ENCODE assay signal across 10 cellular contexts in the genomic region with DNA sequence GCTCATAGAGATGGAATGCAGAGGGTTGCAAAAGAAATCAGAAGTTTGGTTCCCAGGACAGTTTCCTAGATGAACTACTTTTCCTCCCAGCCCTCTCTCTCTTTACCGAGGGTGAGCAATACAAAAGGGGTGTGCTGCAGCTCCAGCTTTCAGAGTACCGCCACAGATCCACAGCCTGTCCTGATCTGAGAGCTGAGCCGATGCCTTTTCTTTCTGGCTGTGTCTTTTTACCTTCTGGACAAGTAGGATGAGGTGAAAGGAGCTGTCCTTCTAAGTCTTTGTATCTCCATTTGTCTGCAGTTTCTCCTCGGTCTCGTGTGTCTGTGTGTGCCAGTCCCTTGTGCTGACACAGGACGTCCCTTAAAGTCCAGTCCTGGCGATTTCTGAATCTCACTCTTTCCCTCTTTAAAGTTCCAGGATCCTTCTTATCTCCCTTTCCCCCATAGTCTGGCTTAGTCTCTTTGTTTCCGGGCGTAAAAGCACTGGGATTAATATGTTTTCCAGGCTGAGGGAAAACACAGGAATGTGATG. TPM values are rescaled to one million over a fixed set of nuclear protein-coding genes. Genes with fewer than 3 reads are reported as not detected.
A peak's percentile ranks its signal among the peaks of the same experiment; 100 is the strongest.
DNase-seq lines count a peak whose midpoint lies in the region; ATAC-seq and TF ChIP-seq lines count a peak whose summit lies in the region.
"Had no signal": no experiment of that assay in that cellular context is flagged by ENCODE, and none has a peak within 500 bp of the region (broad histone marks: within the 10 kb centered on the region; RNA-seq: fewer than 3 reads in every experiment).

No MANE protein-coding gene starts in this region.

- H3K27me3 ChIP-seq in adipocyte (replicated peaks; ENCODE audit: control insufficient read depth, insufficient read depth, low read length) (no peaks in the 10 kb centered on the region), gastrocnemius medialis (no peaks in the 10 kb centered on the region)

- peak; percentile 77 for DNase-seq in GM04504 (ENCODE audit: low read depth)
- DNase-seq in adipocyte (ENCODE audit: low read depth), result peak; percentile 89
- no peak for DNase-seq in left cardiac atrium
- no peak for DNase-seq in gastrocnemius medialis
- DNase-seq in NCI-H2107 (lab: John Stamatoyannopoulos, UW), result no peak
- no peak for DNase-seq in DMS53 (lab: John Stamatoyannopoulos, UW)
- DNase-seq in effector CD8-positive, alpha-beta T cell (lab: John Stamatoyannopoulos, UW), result no peak
- DNase-seq: amygdala, SW 1271 had no signal

- peak overlapping the region; percentile 96 for H3K9ac ChIP-seq in adipocyte (ENCODE audit: low read length)

- TF ChIP-seq POLR2A in gastrocnemius medialis (IDR thresholded peaks at IDR 0.05), result no peak

- in situ Hi-C loops in gastrocnemius medialis (cut with MboI; ENCODE audit: low sequenced_read_pairs in 4 of 4), result loop anchor here (5.0 to 10.0 kb wide), 5 partner anchors 172 to 347 kb away; a partner anchor contains a TSS

- intact Hi-C loops in left cardiac atrium (cut with DNase I) (loop anchor here (5.0 to 10.0 kb wide), 3 partner anchors 172 to 337 kb away; a partner anchor contains a TSS), gastrocnemius medialis (cut with DNase I; ENCODE audit: low total_unique reads) (loop anchor here (5.0 kb wide), 1 partner anchor 352 kb away; a partner anchor contains a TSS)

- peak overlapping the region; percentile 30 to 69 (median 58) for H3K27ac ChIP-seq in gastrocnemius medialis

- no peaks in the 10 kb centered on the region for H3K9me3 ChIP-seq in adipocyte (ENCODE audit: control insufficient read depth, low read length)
- H3K9me3 ChIP-seq in gastrocnemius medialis, result no peaks in the 10 kb centered on the region

- peak overlapping the region; percentile 85 for H3K4me3 ChIP-seq in adipocyte (ENCODE audit: low read length)
- H3K4me3 ChIP-seq in gastrocnemius medialis, result peak overlapping the region; percentile 41 to 51 (median 43)

- H3K4me1 ChIP-seq in adipocyte (ENCODE audit: control insufficient read depth, insufficient read depth, low read length) (peaks cover 35% of the 10 kb centered on the region), gastrocnemius medialis (peaks cover 15 to 22% of the 10 kb centered on the region in 2 donors)

- ATAC-seq in left cardiac atrium, result peak; percentile 9 to 25
- peak; percentile 60 to 68 for ATAC-seq in gastrocnemius medialis
- ATAC-seq in HG03457 (IDR thresholded peaks at IDR 0.05; ENCODE audit: unreplicated experiment), result no peak

- no peak for TF ChIP-seq CTCF in gastrocnemius medialis (IDR thresholded peaks at IDR 0.05 in 4 of 5, conservative IDR thresholded peaks at IDR 0.05 in 1 of 5)

- H3K36me3 ChIP-seq in adipocyte (ENCODE audit: control insufficient read depth, insufficient read depth, low read length, severe bottlenecking) (peaks cover 24% of the 10 kb centered on the region), gastrocnemius medialis (no peaks in the 10 kb centered on the region)

RNA-seq across cellular contexts. Expression of a gene that starts 0.5 kb away (rescaled TPM):
- total RNA-seq in left cardiac atrium, result 100 to 1,000 TPM; 233 to 278 TPM
- 10 to 100 TPM in 1 of 4 donors, 1 to 10 TPM in 2, under 1 TPM in 1; 0.63 to 13.5 (median 3.4) TPM for total RNA-seq in gastrocnemius medialis

Comparison
In these comparisons a context has a peak if more than half of its experiments do, and no peak if none do; other contexts are left out.
1. DNase-seq: peak in GM04504 (single experiment) and adipocyte (single experiment); none in left cardiac atrium (single experiment), gastrocnemius medialis (0 of 2), NCI-H2107 (single experiment), DMS53 (single experiment) and effector CD8-positive, alpha-beta T cell (single experiment).
2. RNA of a gene that starts 0.5 kb away (total RNA-seq): 233 to 278 TPM in left cardiac atrium; 0.63 to 13.5 TPM in gastrocnemius medialis; every median in the first group is over 10 times any median in the second.